ENCODE assay signal across 1 cellular context in the genomic region with DNA sequence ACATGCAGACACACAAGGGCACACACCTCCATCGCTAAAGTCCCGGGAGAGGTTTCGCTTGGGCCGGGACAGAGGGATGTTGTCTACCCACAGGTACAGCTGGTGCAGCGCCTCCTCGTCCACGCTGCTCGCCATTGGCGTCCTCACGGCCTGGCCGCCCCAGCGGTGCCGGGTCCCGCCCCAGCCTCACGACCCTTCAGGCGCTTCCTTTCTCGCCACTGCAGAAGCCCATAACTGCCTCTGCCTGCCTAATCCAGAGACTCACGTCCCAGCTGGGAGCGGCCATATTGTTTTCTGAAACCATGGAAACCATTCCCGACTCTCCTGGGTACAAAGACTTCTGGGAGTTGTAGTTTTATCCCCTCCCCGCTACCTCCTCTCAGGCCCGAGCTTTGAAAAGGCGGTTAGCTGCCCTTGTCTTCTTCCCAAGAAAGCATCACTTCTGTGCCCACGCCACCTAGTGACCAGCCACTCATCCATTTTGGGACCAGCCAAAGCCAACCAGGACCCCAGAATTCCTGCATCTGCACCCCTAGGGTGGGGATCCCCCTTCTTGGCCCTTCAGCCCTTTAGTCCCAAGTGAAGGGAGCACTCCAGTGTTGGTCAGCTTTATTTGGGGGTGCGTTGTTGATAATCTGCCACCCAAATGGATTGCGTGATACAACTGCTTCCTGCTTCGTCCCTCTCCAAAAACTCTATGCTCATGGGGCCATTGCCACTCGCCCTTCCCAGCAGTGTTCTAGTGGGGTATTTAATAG.
A peak's percentile ranks its signal among the peaks of the same experiment; 100 is the strongest.
TF ChIP-seq lines count a peak whose summit lies in the region.

A gene with protein sequence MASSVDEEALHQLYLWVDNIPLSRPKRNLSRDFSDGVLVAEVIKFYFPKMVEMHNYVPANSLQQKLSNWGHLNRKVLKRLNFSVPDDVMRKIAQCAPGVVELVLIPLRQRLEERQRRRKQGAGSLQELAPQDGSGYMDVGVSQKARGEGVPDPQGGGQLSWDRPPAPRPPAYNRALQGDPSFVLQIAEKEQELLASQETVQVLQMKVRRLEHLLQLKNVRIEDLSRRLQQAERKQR (minus strand): TSS at position 296 of the 758 bp plus-strand sequence. CDS start 161 bp downstream, at position 135.

TF ChIP-seq in HepG2, 621 proteins besides CTCF, POLR2A, EP300 and RAD21 (continued from another document and continues in another):
- TF ChIP-seq, protein P1, sequence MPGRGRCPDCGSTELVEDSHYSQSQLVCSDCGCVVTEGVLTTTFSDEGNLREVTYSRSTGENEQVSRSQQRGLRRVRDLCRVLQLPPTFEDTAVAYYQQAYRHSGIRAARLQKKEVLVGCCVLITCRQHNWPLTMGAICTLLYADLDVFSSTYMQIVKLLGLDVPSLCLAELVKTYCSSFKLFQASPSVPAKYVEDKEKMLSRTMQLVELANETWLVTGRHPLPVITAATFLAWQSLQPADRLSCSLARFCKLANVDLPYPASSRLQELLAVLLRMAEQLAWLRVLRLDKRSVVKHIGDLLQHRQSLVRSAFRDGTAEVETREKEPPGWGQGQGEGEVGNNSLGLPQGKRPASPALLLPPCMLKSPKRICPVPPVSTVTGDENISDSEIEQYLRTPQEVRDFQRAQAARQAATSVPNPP (CRISPR knock-in tag; IDR thresholded peaks at IDR 0.05), result no peak
- TF ChIP-seq EZH2 (conservative IDR thresholded peaks at IDR 0.05; ENCODE audit: low read depth, low read length) (no peak), ATF7-NPFF (CRISPR knock-in tag; IDR thresholded peaks at IDR 0.05; ENCODE audit: low read depth) (peak; percentile 7; the same call in 1 of the 2 replicates), ERF (CRISPR knock-in tag; IDR thresholded peaks at IDR 0.05) (peak; percentile 69), SSRP1 (CRISPR knock-in tag; IDR thresholded peaks at IDR 0.05) (peak; percentile 81; the same call in 1 of the 2 replicates), TSC22D2 (CRISPR knock-in tag; IDR thresholded peaks at IDR 0.05; ENCODE audit: borderline replicate concordance) (no peak), ZNF724P (CRISPR knock-in tag; IDR thresholded peaks at IDR 0.05; ENCODE audit: borderline replicate concordance) (peak; percentile 26; the same call in 1 of the 2 replicates), RBM22 (optimal IDR thresholded peaks at IDR 0.05; ENCODE audit: low read length) (peak; percentile 84), BHLHE40 (IDR thresholded peaks at IDR 0.05; ENCODE audit: low read length) (0 out of 2 replicates have a peak, but pooled peaks have one; percentile 5), CENPT (CRISPR knock-in tag; IDR thresholded peaks at IDR 0.05; ENCODE audit: low read depth) (peak; percentile 59; the same call in 1 of the 2 replicates)
- TF ChIP-seq, protein P2, sequence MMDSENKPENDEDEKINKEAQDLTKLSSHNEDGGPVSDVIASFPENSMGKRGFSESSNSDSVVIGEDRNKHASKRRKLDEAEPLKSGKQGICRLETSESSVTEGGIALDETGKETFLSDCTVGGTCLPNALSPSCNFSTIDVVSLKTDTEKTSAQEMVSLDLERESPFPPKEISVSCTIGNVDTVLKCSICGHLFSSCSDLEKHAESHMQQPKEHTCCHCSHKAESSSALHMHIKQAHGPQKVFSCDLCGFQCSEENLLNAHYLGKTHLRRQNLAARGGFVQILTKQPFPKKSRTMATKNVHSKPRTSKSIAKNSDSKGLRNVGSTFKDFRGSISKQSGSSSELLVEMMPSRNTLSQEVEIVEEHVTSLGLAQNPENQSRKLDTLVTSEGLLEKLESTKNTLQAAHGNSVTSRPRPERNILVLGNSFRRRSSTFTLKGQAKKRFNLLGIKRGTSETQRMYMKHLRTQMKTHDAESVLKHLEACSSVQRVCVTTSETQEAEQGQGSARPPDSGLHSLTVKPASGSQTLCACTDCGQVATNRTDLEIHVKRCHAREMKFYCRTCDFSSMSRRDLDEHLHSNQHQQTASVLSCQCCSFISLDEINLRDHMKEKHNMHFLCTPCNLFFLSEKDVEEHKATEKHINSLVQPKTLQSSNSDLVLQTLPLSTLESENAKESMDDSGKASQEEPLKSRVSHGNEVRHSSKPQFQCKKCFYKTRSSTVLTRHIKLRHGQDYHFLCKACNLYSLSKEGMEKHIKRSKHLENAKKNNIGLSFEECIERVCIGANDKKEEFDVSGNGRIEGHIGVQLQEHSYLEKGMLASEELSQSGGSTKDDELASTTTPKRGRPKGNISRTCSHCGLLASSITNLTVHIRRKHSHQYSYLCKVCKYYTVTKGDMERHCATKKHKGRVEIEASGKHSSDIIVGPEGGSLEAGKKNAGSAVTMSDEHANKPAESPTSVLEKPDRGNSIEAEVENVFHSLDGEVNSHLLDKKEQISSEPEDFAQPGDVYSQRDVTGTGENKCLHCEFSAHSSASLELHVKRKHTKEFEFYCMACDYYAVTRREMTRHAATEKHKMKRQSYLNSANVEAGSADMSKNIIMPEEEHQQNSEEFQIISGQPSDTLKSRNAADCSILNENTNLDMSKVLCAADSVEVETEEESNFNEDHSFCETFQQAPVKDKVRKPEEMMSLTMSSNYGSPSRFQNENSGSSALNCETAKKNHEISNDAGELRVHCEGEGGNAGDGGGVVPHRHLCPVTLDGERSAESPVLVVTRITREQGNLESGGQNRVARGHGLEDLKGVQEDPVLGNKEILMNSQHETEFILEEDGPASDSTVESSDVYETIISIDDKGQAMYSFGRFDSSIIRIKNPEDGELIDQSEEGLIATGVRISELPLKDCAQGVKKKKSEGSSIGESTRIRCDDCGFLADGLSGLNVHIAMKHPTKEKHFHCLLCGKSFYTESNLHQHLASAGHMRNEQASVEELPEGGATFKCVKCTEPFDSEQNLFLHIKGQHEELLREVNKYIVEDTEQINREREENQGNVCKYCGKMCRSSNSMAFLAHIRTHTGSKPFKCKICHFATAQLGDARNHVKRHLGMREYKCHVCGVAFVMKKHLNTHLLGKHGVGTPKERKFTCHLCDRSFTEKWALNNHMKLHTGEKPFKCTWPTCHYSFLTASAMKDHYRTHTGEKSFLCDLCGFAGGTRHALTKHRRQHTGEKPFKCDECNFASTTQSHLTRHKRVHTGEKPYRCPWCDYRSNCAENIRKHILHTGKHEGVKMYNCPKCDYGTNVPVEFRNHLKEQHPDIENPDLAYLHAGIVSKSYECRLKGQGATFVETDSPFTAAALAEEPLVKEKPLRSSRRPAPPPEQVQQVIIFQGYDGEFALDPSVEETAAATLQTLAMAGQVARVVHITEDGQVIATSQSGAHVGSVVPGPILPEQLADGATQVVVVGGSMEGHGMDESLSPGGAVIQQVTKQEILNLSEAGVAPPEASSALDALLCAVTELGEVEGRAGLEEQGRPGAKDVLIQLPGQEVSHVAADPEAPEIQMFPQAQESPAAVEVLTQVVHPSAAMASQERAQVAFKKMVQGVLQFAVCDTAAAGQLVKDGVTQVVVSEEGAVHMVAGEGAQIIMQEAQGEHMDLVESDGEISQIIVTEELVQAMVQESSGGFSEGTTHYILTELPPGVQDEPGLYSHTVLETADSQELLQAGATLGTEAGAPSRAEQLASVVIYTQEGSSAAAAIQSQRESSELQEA (CRISPR knock-in tag; IDR thresholded peaks at IDR 0.05; ENCODE audit: not compliant biosample characterization), result no peak
- TF ChIP-seq, protein P3, sequence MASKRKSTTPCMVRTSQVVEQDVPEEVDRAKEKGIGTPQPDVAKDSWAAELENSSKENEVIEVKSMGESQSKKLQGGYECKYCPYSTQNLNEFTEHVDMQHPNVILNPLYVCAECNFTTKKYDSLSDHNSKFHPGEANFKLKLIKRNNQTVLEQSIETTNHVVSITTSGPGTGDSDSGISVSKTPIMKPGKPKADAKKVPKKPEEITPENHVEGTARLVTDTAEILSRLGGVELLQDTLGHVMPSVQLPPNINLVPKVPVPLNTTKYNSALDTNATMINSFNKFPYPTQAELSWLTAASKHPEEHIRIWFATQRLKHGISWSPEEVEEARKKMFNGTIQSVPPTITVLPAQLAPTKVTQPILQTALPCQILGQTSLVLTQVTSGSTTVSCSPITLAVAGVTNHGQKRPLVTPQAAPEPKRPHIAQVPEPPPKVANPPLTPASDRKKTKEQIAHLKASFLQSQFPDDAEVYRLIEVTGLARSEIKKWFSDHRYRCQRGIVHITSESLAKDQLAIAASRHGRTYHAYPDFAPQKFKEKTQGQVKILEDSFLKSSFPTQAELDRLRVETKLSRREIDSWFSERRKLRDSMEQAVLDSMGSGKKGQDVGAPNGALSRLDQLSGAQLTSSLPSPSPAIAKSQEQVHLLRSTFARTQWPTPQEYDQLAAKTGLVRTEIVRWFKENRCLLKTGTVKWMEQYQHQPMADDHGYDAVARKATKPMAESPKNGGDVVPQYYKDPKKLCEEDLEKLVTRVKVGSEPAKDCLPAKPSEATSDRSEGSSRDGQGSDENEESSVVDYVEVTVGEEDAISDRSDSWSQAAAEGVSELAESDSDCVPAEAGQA (IDR thresholded peaks at IDR 0.05; ENCODE audit: low read depth), result peak; percentile 61; the same call in 1 of the 2 replicates
- TF ChIP-seq, protein P3 (CRISPR knock-in tag; IDR thresholded peaks at IDR 0.05; ENCODE audit: borderline replicate concordance), result no peak
- TF ChIP-seq, protein P4, sequence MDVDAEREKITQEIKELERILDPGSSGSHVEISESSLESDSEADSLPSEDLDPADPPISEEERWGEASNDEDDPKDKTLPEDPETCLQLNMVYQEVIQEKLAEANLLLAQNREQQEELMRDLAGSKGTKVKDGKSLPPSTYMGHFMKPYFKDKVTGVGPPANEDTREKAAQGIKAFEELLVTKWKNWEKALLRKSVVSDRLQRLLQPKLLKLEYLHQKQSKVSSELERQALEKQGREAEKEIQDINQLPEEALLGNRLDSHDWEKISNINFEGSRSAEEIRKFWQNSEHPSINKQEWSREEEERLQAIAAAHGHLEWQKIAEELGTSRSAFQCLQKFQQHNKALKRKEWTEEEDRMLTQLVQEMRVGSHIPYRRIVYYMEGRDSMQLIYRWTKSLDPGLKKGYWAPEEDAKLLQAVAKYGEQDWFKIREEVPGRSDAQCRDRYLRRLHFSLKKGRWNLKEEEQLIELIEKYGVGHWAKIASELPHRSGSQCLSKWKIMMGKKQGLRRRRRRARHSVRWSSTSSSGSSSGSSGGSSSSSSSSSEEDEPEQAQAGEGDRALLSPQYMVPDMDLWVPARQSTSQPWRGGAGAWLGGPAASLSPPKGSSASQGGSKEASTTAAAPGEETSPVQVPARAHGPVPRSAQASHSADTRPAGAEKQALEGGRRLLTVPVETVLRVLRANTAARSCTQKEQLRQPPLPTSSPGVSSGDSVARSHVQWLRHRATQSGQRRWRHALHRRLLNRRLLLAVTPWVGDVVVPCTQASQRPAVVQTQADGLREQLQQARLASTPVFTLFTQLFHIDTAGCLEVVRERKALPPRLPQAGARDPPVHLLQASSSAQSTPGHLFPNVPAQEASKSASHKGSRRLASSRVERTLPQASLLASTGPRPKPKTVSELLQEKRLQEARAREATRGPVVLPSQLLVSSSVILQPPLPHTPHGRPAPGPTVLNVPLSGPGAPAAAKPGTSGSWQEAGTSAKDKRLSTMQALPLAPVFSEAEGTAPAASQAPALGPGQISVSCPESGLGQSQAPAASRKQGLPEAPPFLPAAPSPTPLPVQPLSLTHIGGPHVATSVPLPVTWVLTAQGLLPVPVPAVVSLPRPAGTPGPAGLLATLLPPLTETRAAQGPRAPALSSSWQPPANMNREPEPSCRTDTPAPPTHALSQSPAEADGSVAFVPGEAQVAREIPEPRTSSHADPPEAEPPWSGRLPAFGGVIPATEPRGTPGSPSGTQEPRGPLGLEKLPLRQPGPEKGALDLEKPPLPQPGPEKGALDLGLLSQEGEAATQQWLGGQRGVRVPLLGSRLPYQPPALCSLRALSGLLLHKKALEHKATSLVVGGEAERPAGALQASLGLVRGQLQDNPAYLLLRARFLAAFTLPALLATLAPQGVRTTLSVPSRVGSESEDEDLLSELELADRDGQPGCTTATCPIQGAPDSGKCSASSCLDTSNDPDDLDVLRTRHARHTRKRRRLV (CRISPR knock-in tag; IDR thresholded peaks at IDR 0.05), result 0 out of 2 replicates have a peak, but pooled peaks have one; percentile 39
- TF ChIP-seq, protein P5, sequence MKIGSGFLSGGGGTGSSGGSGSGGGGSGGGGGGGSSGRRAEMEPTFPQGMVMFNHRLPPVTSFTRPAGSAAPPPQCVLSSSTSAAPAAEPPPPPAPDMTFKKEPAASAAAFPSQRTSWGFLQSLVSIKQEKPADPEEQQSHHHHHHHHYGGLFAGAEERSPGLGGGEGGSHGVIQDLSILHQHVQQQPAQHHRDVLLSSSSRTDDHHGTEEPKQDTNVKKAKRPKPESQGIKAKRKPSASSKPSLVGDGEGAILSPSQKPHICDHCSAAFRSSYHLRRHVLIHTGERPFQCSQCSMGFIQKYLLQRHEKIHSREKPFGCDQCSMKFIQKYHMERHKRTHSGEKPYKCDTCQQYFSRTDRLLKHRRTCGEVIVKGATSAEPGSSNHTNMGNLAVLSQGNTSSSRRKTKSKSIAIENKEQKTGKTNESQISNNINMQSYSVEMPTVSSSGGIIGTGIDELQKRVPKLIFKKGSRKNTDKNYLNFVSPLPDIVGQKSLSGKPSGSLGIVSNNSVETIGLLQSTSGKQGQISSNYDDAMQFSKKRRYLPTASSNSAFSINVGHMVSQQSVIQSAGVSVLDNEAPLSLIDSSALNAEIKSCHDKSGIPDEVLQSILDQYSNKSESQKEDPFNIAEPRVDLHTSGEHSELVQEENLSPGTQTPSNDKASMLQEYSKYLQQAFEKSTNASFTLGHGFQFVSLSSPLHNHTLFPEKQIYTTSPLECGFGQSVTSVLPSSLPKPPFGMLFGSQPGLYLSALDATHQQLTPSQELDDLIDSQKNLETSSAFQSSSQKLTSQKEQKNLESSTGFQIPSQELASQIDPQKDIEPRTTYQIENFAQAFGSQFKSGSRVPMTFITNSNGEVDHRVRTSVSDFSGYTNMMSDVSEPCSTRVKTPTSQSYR (CRISPR knock-in tag; IDR thresholded peaks at IDR 0.05; ENCODE audit: borderline replicate concordance), result 0 out of 2 replicates have a peak, but pooled peaks have one; percentile 22
